12 cellular contexts compared by ENCODE assay signal in the genomic region with DNA sequence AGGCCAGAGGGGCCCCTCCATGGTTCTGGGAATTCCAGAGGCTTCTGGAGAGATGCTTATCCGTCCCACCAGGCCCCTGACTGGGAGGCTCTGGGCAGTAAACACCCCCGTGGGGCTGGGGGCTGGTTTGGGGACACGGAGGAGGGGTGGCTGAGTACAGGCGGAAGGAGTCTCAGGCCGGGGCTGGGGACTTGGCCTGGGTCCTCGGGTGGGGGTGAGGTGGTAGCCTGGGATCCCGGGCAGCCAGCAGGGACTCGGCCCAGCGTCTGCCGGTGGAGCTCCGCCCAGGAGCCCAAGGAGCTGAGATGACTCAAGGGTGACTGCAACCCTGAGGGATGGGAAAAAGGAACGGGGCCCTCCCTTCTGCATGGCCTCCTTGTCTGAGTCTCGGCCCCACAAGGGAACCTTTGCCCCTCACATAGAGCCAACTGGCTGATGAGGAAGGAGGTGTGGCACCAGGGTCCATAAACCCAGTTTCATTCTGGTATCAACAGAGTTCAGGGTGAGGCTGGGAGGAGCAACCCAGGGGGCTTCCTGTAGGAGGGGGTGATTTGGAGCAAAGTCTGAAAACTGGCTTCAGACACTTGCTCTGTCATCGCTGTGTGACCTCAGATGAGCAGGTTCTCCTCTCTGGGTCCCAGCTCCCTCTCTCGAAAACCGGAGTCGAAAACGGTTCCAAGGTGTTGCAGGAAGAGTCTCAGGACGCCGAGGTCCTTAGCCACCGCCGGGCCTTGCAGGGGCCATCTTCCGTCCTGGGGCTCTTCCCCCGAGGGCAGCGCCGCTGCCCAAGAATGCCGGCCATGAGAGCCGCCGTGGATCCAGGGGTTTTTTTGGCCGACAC. TPM values are rescaled to one million over a fixed set of nuclear protein-coding genes. Genes with fewer than 3 reads are reported as not detected.
A peak's percentile ranks its signal among the peaks of the same experiment; 100 is the strongest.
DNase-seq lines count a peak whose midpoint lies in the region; ATAC-seq and TF ChIP-seq lines count a peak whose summit lies in the region.
"Had no signal": no experiment of that assay in that cellular context is flagged by ENCODE, and none has a peak within 500 bp of the region (broad histone marks: within the 10 kb centered on the region; RNA-seq: fewer than 3 reads in every experiment).

No MANE protein-coding gene starts in this region.

- no peak overlapping the region for H3K4me3 ChIP-seq in NT2/D1 (ENCODE audit: insufficient read length, low read depth)
- H3K4me3 ChIP-seq in epithelial cell of esophagus (ENCODE audit: low read length) = peak overlapping the region; percentile 69
- H3K4me3 ChIP-seq in neuronal stem cell (ENCODE audit: low read length in 2 of 2) = no peak overlapping the region

- H3K36me3 ChIP-seq in NT2/D1 (ENCODE audit: insufficient read depth, insufficient read length, low read length) (peaks cover 3% of the 10 kb centered on the region), neuronal stem cell (replicated peaks in 1 of 2; ENCODE audit: control insufficient read depth in 2 of 2, insufficient read depth in 2 of 2, low read length in 2 of 2) (peaks cover 0 to 4% of the 10 kb centered on the region in 2 donors)

- H3K9ac ChIP-seq in NT2/D1 (ENCODE audit: insufficient read length, low read depth) (peak overlapping the region; percentile 56), neuronal stem cell (ENCODE audit: low read depth, low read length, poor library complexity) (no peak overlapping the region)

- H3K27me3 Mint-ChIP-seq in activated T-cell treated with anti-CD3 and anti-CD28 coated beads, Interleukin-2, amount 50 U/mL, for 4 hours (ENCODE audit: low read depth) = no peaks in the 10 kb centered on the region

- H2BK12ac ChIP-seq in neuronal stem cell (ENCODE audit: low read length) = no peak overlapping the region

- DNase-seq in EH (ENCODE audit: low read depth) (peak; percentile 91), NT2/D1 (ENCODE audit: low read depth, low spot score) (no peak), epithelial cell of esophagus (ENCODE audit: low read depth) (peak; percentile 91), neuronal stem cell (ENCODE audit: low spot score) (no peak), NCI-H146 (lab: John Stamatoyannopoulos, UW) (no peak)
- DNase-seq in activated T-cell treated with anti-CD3 and anti-CD28 coated beads, Interleukin-2, amount 50 U/mL, for 4 hours = no peak
- no peak for DNase-seq in activated naive CD4-positive, alpha-beta T cell treated with Interleukin-2 at 50 U/mL for 16 hours
- DNase-seq: effector CD4-positive, alpha-beta T cell; NCI-H1694; posterior cingulate gyrus; substantia nigra had no signal

- H4K8ac ChIP-seq in neuronal stem cell (ENCODE audit: low read depth, low read length) = no peak overlapping the region

- H3K4me1 ChIP-seq in NT2/D1 (ENCODE audit: insufficient read depth, insufficient read length) (peaks cover 21% of the 10 kb centered on the region), neuronal stem cell (ENCODE audit: control insufficient read depth in 2 of 2, insufficient read depth in 1 of 2, low read depth in 1 of 2, low read length in 2 of 2) (peaks cover 2 to 3% of the 10 kb centered on the region in 2 donors)

- H3K14ac ChIP-seq in neuronal stem cell (ENCODE audit: low read length) = peak overlapping the region; percentile 82

- no CpG with 5 or more reads among the region's 30 CpGs for WGBS in neuronal stem cell (ENCODE audit: extremely low coverage in 2 of 2, insufficient read length in 2 of 2, insufficient replicate concordance in 1 of 2), 2 donors

- no peak overlapping the region for H2AFZ ChIP-seq in neuronal stem cell (ENCODE audit: low read length)

- H4K91ac ChIP-seq in neuronal stem cell (ENCODE audit: low read depth, low read length, poor library complexity) = no peak overlapping the region

- H3K9me3 ChIP-seq in NT2/D1 (ENCODE audit: insufficient read depth, low read length) (peaks cover 19% of the 10 kb centered on the region; the same call in 1 of the 2 replicates), neuronal stem cell (replicated peaks in 1 of 2; ENCODE audit: control insufficient read depth in 2 of 2, insufficient read depth in 1 of 2, low read depth in 1 of 2, low read length in 2 of 2) (peaks cover 9 to 13% of the 10 kb centered on the region in 2 donors)

- H3K4me1 Mint-ChIP-seq in activated T-cell treated with anti-CD3 and anti-CD28 coated beads, Interleukin-2, amount 50 U/mL, for 4 hours (ENCODE audit: low read depth) = no peaks in the 10 kb centered on the region

- peak overlapping the region; percentile 85 for H3K23ac ChIP-seq in neuronal stem cell (ENCODE audit: low read depth, low read length, poor library complexity)

- H2BK120ac ChIP-seq in neuronal stem cell (ENCODE audit: low read depth, low read length) = no peak overlapping the region

- ATAC-seq in activated T-cell treated with anti-CD3 and anti-CD28 coated beads, Interleukin-2, amount 50 U/mL, for 4 hours = no peak
- ATAC-seq in GM21825 (IDR thresholded peaks at IDR 0.05; ENCODE audit: unreplicated experiment) = no peak

- H3K27me3 ChIP-seq in NT2/D1 (ENCODE audit: insufficient read depth, insufficient read length) (no peaks in the 10 kb centered on the region), neuronal stem cell (ENCODE audit: control insufficient read depth in 3 of 3, insufficient read depth in 3 of 3, low read depth in 1 of 3, low read length in 3 of 3) (no peaks in the 10 kb centered on the region)

- H3K18ac ChIP-seq in neuronal stem cell (ENCODE audit: low read length) = peak overlapping the region; percentile 64

- H2AK5ac ChIP-seq in neuronal stem cell (ENCODE audit: low read depth, low read length) = peak overlapping the region; percentile 98

- no peak overlapping the region for H3K4me3 Mint-ChIP-seq in activated T-cell treated with anti-CD3 and anti-CD28 coated beads, Interleukin-2, amount 50 U/mL, for 4 hours

- H3K36me3 Mint-ChIP-seq in activated T-cell treated with anti-CD3 and anti-CD28 coated beads, Interleukin-2, amount 50 U/mL, for 4 hours (ENCODE audit: insufficient read depth) = no peaks in the 10 kb centered on the region

- TF ChIP-seq CTCF in epithelial cell of esophagus (IDR thresholded peaks at IDR 0.05; ENCODE audit: insufficient read depth, low read depth, low read length, missing control alignments) = no peak

- peak overlapping the region; percentile 58 for H2BK15ac ChIP-seq in neuronal stem cell (ENCODE audit: low read length)

- H3K4ac ChIP-seq in neuronal stem cell (ENCODE audit: low read length) = no peak overlapping the region

- H3K79me1 ChIP-seq in neuronal stem cell (ENCODE audit: low read depth, low read length) = peaks cover 6% of the 10 kb centered on the region

- H3K27ac ChIP-seq in neuronal stem cell (replicated peaks; ENCODE audit: low read length) = no peak overlapping the region

- no peak overlapping the region for H3K4me2 ChIP-seq in neuronal stem cell (ENCODE audit: insufficient read depth, low read length, poor library complexity, severe bottlenecking)

- H3K9me3 Mint-ChIP-seq in activated T-cell treated with anti-CD3 and anti-CD28 coated beads, Interleukin-2, amount 50 U/mL, for 4 hours = no peaks in the 10 kb centered on the region

- H2BK5ac ChIP-seq in neuronal stem cell (ENCODE audit: low read length) = no peak overlapping the region

RNA-seq across cellular contexts. Expression of a gene that starts 0.8 kb away (rescaled TPM):
- polyA plus RNA-seq in neuronal stem cell (2013, experiment 1 of 2) = 0.11 TPM
- 0.07 TPM for polyA plus RNA-seq in neuronal stem cell (2013, experiment 2 of 2)
- under 1 TPM in 1 of 3 donors, not detected in 2; 0.08 TPM for total RNA-seq in activated T-cell treated with anti-CD3 and anti-CD28 coated beads, Interleukin-2, amount 50 U/mL, for 4 hours

RNA-seq across cellular contexts. Expression of a gene that starts 43.0 kb away (rescaled TPM):
- polyA plus RNA-seq in neuronal stem cell (2013, experiment 1 of 2) = 66.5 TPM
- 68.9 TPM for polyA plus RNA-seq in neuronal stem cell (2013, experiment 2 of 2)
- under 1 TPM; 0.26 to 0.61 (median 0.27) TPM for total RNA-seq in activated T-cell treated with anti-CD3 and anti-CD28 coated beads, Interleukin-2, amount 50 U/mL, for 4 hours

RNA-seq across cellular contexts. Expression of a gene that starts 45.5 kb away (rescaled TPM):
- polyA plus RNA-seq in neuronal stem cell (2013, experiment 1 of 2) = 412 TPM
- polyA plus RNA-seq in neuronal stem cell (2013, experiment 2 of 2) = 415 TPM
- total RNA-seq in activated T-cell treated with anti-CD3 and anti-CD28 coated beads, Interleukin-2, amount 50 U/mL, for 4 hours = 1,000 to 10,000 TPM; 1,071 to 1,170 (median 1,104) TPM

RNA-seq across cellular contexts. Expression of a gene that starts 56.5 kb away (rescaled TPM):
- 0.03 TPM for polyA plus RNA-seq in neuronal stem cell (2013, experiment 1 of 2)
- 0.06 TPM for polyA plus RNA-seq in neuronal stem cell (2013, experiment 2 of 2)
- total RNA-seq in activated T-cell treated with anti-CD3 and anti-CD28 coated beads, Interleukin-2, amount 50 U/mL, for 4 hours = under 1 TPM in 2 of 3 donors, not detected in 1; 0.87 to 0.94 TPM

Comparison
In these comparisons a context has a peak if more than half of its experiments do, and no peak if none do; other contexts are left out.
1. DNase-seq: peak in EH (single experiment) and epithelial cell of esophagus (single experiment); none in NT2/D1 (single experiment), neuronal stem cell (single experiment), activated T-cell treated with anti-CD3 and anti-CD28 coated beads, Interleukin-2, amount 50 U/mL, for 4 hours (single experiment), activated naive CD4-positive, alpha-beta T cell treated with Interleukin-2 at 50 U/mL for 16 hours (single experiment) and NCI-H146 (single experiment).